1 cellular context compared by ENCODE assay signal in the genomic region with DNA sequence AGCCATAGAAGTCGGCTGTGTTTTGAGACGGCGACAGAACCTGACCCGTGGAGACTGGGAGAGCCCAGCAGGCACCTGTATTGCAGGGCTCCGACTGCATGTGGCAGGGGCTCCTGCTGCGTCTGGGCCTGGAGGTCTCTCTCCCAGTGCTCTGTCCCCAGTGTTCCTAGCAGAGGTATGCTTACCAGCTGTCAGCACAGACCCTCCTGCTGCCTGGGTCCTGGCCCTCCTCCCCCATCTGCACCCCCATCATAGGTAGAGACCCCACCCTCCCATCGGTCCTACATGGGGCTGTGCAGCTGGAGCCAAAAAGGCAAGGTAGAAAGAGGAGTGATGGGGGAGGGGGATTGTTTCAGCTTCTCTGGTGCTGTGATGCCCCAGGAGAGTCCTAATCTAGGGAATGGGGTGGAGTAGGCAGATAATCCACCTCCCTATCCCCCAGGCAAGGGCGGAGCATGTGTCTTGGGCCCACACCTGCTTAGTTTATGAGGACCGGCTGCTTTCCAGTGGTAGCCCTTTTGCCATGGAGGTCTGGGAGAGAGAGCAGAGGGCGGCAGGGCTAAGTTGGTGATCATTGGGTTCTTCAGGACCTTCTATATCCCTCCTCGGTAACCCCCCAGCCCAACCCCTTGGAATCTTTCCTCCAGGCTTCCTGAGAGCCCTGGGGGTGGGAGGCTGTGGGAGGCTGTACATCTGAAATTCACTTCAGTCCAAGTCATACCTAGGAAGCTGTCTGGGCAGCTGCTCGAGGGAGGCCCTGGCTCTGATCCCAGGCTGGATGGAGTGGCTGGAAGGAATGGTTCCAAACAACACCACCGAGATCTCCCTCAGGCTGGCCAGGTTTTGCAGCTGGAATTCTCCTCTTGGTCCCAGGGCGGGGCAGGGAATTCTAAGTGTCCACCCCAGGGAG.
TF ChIP-seq lines count a peak whose summit lies in the region.

No MANE protein-coding gene starts in this region.

TF ChIP-seq in K562, 482 proteins besides CTCF, POLR2A, EP300 and RAD21 (continued from another document and continues in another):
- TF ChIP-seq, protein P1, sequence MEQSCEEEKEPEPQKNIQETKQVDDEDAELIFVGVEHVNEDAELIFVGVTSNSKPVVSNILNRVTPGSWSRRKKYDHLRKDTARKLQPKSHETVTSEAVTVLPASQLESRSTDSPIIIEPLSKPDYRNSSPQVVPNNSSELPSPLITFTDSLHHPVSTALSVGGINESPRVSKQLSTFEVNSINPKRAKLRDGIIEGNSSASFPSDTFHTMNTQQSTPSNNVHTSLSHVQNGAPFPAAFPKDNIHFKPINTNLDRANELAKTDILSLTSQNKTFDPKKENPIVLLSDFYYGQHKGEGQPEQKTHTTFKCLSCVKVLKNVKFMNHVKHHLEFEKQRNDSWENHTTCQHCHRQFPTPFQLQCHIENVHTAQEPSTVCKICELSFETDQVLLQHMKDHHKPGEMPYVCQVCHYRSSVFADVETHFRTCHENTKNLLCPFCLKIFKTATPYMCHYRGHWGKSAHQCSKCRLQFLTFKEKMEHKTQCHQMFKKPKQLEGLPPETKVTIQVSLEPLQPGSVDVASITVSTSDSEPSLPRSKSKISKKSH (CRISPR knock-in tag; IDR thresholded peaks at IDR 0.05): no peak
- TF ChIP-seq CSDE1 (IDR thresholded peaks at IDR 0.05) (no peak), ZNF12 (CRISPR knock-in tag; IDR thresholded peaks at IDR 0.05) (no peak), BMI1 (IDR thresholded peaks at IDR 0.05; ENCODE audit: low read length) (no peak), CBX8 (IDR thresholded peaks at IDR 0.05; ENCODE audit: borderline replicate concordance, extremely low read depth, low read depth, low read length, poor library complexity, severe bottlenecking) (no peak), KLF10 (CRISPR knock-in tag; IDR thresholded peaks at IDR 0.05) (no peak), OTX1 (CRISPR knock-in tag; IDR thresholded peaks at IDR 0.05) (0 out of 2 replicates have a peak, but pooled peaks have one; percentile 9), JUNB (CRISPR knock-in tag; conservative IDR thresholded peaks at IDR 0.05) (peak; percentile 38; the same call in 1 of the 2 replicates), KAT2B (IDR thresholded peaks at IDR 0.05; ENCODE audit: low read depth, low read length) (no peak), ARHGAP35 (IDR thresholded peaks at IDR 0.05; ENCODE audit: partially characterized antibody) (no peak), PTBP1 (IDR thresholded peaks at IDR 0.05; ENCODE audit: low read depth, low read length) (no peak), ZFP1 (CRISPR knock-in tag; IDR thresholded peaks at IDR 0.05) (no peak), POU5F1 (IDR thresholded peaks at IDR 0.05; ENCODE audit: borderline replicate concordance, low read depth, low read length, partially characterized antibody) (no peak), NFRKB (IDR thresholded peaks at IDR 0.05; ENCODE audit: low read depth) (no peak), PURB (CRISPR knock-in tag; IDR thresholded peaks at IDR 0.05; ENCODE audit: low read depth) (peak; percentile 13; the same call in 1 of the 2 replicates), HDAC8 (tag; IDR thresholded peaks at IDR 0.05) (no peak), KAT7 (CRISPR knock-in tag; IDR thresholded peaks at IDR 0.05; ENCODE audit: borderline replicate concordance) (no peak), HNRNPK (IDR thresholded peaks at IDR 0.05; ENCODE audit: low read depth, low read length, poor library complexity, severe bottlenecking) (no peak), CBFB (CRISPR knock-in tag; IDR thresholded peaks at IDR 0.05) (no peak), DPF2 (IDR thresholded peaks at IDR 0.05) (no peak), ZNF316 (IDR thresholded peaks at IDR 0.05) (no peak), ZC3H4 (CRISPR knock-in tag; IDR thresholded peaks at IDR 0.05; ENCODE audit: borderline replicate concordance) (peak; percentile 19; the same call in 1 of the 2 replicates), EP400 (IDR thresholded peaks at IDR 0.05) (no peak), ZBTB1 (CRISPR knock-in tag; IDR thresholded peaks at IDR 0.05; ENCODE audit: borderline replicate concordance, low read depth) (no peak), ZBTB17 (CRISPR knock-in tag; IDR thresholded peaks at IDR 0.05) (no peak), BRD9 (IDR thresholded peaks at IDR 0.05; ENCODE audit: low read depth, partially characterized antibody) (no peak), FIP1L1 (IDR thresholded peaks at IDR 0.05; ENCODE audit: low read depth, low read length, poor library complexity, severe bottlenecking) (no peak), HOXB6 (CRISPR knock-in tag; IDR thresholded peaks at IDR 0.05; ENCODE audit: borderline replicate concordance) (no peak), TSC22D4 (tag; IDR thresholded peaks at IDR 0.05) (no peak), CREB1 (IDR thresholded peaks at IDR 0.05) (no peak), CREB1 (CRISPR knock-in tag; IDR thresholded peaks at IDR 0.05) (no peak), NFYB (IDR thresholded peaks at IDR 0.05; ENCODE audit: extremely low read depth, insufficient read length) (no peak), ZNF212 (CRISPR knock-in tag; IDR thresholded peaks at IDR 0.05) (no peak), ZNF830 (CRISPR knock-in tag; IDR thresholded peaks at IDR 0.05) (no peak), TOE1 (IDR thresholded peaks at IDR 0.05; ENCODE audit: borderline replicate concordance) (no peak), TOE1 (CRISPR knock-in tag; IDR thresholded peaks at IDR 0.05; ENCODE audit: borderline replicate concordance, low read depth) (no peak), BACH1 (tag; IDR thresholded peaks at IDR 0.05) (no peak), TRIM28 (IDR thresholded peaks at IDR 0.05) (no peak)
- TF ChIP-seq, protein P2, sequence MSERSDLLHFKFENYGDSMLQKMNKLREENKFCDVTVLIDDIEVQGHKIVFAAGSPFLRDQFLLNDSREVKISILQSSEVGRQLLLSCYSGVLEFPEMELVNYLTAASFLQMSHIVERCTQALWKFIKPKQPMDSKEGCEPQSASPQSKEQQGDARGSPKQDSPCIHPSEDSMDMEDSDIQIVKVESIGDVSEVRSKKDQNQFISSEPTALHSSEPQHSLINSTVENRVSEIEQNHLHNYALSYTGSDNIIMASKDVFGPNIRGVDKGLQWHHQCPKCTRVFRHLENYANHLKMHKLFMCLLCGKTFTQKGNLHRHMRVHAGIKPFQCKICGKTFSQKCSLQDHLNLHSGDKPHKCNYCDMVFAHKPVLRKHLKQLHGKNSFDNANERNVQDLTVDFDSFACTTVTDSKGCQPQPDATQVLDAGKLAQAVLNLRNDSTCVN (CRISPR knock-in tag; IDR thresholded peaks at IDR 0.05): no peak
- TF ChIP-seq, protein P3, sequence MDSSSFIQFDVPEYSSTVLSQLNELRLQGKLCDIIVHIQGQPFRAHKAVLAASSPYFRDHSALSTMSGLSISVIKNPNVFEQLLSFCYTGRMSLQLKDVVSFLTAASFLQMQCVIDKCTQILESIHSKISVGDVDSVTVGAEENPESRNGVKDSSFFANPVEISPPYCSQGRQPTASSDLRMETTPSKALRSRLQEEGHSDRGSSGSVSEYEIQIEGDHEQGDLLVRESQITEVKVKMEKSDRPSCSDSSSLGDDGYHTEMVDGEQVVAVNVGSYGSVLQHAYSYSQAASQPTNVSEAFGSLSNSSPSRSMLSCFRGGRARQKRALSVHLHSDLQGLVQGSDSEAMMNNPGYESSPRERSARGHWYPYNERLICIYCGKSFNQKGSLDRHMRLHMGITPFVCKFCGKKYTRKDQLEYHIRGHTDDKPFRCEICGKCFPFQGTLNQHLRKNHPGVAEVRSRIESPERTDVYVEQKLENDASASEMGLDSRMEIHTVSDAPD (CRISPR knock-in tag; IDR thresholded peaks at IDR 0.05): no peak
- TF ChIP-seq, protein P4, sequence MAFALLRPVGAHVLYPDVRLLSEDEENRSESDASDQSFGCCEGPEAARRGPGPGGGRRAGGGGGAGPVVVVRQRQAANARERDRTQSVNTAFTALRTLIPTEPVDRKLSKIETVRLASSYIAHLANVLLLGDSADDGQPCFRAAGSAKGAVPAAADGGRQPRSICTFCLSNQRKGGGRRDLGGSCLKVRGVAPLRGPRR (CRISPR knock-in tag; IDR thresholded peaks at IDR 0.05): no peak
- TF ChIP-seq, protein P5, sequence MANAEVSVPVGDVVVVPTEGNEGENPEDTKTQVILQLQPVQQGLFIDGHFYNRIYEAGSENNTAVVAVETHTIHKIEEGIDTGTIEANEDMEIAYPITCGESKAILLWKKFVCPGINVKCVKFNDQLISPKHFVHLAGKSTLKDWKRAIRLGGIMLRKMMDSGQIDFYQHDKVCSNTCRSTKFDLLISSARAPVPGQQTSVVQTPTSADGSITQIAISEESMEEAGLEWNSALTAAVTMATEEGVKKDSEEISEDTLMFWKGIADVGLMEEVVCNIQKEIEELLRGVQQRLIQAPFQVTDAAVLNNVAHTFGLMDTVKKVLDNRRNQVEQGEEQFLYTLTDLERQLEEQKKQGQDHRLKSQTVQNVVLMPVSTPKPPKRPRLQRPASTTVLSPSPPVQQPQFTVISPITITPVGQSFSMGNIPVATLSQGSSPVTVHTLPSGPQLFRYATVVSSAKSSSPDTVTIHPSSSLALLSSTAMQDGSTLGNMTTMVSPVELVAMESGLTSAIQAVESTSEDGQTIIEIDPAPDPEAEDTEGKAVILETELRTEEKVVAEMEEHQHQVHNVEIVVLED (CRISPR knock-in tag; IDR thresholded peaks at IDR 0.05): no peak
- TF ChIP-seq, protein P6, sequence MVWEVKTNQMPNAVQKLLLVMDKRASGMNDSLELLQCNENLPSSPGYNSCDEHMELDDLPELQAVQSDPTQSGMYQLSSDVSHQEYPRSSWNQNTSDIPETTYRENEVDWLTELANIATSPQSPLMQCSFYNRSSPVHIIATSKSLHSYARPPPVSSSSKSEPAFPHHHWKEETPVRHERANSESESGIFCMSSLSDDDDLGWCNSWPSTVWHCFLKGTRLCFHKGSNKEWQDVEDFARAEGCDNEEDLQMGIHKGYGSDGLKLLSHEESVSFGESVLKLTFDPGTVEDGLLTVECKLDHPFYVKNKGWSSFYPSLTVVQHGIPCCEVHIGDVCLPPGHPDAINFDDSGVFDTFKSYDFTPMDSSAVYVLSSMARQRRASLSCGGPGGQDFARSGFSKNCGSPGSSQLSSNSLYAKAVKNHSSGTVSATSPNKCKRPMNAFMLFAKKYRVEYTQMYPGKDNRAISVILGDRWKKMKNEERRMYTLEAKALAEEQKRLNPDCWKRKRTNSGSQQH (CRISPR knock-in tag; IDR thresholded peaks at IDR 0.05): peak; percentile 63; the same call in 1 of the 2 replicates
- TF ChIP-seq, protein P7, sequence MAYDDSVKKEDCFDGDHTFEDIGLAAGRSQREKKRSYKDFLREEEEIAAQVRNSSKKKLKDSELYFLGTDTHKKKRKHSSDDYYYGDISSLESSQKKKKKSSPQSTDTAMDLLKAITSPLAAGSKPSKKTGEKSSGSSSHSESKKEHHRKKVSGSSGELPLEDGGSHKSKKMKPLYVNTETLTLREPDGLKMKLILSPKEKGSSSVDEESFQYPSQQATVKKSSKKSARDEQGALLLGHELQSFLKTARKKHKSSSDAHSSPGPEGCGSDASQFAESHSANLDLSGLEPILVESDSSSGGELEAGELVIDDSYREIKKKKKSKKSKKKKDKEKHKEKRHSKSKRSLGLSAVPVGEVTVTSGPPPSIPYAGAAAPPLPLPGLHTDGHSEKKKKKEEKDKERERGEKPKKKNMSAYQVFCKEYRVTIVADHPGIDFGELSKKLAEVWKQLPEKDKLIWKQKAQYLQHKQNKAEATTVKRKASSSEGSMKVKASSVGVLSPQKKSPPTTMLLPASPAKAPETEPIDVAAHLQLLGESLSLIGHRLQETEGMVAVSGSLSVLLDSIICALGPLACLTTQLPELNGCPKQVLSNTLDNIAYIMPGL (CRISPR knock-in tag; IDR thresholded peaks at IDR 0.05): peak; percentile 78; the same call in 1 of the 2 replicates
- TF ChIP-seq, protein P8, sequence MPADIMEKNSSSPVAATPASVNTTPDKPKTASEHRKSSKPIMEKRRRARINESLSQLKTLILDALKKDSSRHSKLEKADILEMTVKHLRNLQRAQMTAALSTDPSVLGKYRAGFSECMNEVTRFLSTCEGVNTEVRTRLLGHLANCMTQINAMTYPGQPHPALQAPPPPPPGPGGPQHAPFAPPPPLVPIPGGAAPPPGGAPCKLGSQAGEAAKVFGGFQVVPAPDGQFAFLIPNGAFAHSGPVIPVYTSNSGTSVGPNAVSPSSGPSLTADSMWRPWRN (IDR thresholded peaks at IDR 0.05; ENCODE audit: low read depth): no peak
- TF ChIP-seq, protein P9, sequence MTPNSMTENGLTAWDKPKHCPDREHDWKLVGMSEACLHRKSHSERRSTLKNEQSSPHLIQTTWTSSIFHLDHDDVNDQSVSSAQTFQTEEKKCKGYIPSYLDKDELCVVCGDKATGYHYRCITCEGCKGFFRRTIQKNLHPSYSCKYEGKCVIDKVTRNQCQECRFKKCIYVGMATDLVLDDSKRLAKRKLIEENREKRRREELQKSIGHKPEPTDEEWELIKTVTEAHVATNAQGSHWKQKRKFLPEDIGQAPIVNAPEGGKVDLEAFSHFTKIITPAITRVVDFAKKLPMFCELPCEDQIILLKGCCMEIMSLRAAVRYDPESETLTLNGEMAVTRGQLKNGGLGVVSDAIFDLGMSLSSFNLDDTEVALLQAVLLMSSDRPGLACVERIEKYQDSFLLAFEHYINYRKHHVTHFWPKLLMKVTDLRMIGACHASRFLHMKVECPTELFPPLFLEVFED (CRISPR knock-in tag; conservative IDR thresholded peaks at IDR 0.05): peak; percentile 77; the same call in 1 of the 2 replicates
- TF ChIP-seq, protein P10, sequence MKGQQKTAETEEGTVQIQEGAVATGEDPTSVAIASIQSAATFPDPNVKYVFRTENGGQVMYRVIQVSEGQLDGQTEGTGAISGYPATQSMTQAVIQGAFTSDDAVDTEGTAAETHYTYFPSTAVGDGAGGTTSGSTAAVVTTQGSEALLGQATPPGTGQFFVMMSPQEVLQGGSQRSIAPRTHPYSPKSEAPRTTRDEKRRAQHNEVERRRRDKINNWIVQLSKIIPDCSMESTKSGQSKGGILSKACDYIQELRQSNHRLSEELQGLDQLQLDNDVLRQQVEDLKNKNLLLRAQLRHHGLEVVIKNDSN (CRISPR knock-in tag; IDR thresholded peaks at IDR 0.05): no peak; the same call in 1 of the 2 replicates
- TF ChIP-seq, protein P11, sequence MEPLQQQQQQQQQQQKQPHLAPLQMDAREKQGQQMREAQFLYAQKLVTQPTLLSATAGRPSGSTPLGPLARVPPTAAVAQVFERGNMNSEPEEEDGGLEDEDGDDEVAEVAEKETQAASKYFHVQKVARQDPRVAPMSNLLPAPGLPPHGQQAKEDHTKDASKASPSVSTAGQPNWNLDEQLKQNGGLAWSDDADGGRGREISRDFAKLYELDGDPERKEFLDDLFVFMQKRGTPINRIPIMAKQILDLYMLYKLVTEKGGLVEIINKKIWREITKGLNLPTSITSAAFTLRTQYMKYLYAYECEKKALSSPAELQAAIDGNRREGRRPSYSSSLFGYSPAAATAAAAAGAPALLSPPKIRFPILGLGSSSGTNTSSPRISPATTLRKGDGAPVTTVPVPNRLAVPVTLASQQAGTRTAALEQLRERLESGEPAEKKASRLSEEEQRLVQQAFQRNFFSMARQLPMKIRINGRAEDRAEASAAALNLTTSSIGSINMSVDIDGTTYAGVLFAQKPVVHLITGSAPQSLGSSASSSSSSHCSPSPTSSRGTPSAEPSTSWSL (CRISPR knock-in tag; IDR thresholded peaks at IDR 0.05; ENCODE audit: borderline replicate concordance): peak; percentile 78; the same call in 1 of the 2 replicates
- TF ChIP-seq, protein P12, sequence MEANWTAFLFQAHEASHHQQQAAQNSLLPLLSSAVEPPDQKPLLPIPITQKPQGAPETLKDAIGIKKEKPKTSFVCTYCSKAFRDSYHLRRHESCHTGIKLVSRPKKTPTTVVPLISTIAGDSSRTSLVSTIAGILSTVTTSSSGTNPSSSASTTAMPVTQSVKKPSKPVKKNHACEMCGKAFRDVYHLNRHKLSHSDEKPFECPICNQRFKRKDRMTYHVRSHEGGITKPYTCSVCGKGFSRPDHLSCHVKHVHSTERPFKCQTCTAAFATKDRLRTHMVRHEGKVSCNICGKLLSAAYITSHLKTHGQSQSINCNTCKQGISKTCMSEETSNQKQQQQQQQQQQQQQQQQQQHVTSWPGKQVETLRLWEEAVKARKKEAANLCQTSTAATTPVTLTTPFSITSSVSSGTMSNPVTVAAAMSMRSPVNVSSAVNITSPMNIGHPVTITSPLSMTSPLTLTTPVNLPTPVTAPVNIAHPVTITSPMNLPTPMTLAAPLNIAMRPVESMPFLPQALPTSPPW (CRISPR knock-in tag; IDR thresholded peaks at IDR 0.05): no peak
